In the genomic region with DNA sequence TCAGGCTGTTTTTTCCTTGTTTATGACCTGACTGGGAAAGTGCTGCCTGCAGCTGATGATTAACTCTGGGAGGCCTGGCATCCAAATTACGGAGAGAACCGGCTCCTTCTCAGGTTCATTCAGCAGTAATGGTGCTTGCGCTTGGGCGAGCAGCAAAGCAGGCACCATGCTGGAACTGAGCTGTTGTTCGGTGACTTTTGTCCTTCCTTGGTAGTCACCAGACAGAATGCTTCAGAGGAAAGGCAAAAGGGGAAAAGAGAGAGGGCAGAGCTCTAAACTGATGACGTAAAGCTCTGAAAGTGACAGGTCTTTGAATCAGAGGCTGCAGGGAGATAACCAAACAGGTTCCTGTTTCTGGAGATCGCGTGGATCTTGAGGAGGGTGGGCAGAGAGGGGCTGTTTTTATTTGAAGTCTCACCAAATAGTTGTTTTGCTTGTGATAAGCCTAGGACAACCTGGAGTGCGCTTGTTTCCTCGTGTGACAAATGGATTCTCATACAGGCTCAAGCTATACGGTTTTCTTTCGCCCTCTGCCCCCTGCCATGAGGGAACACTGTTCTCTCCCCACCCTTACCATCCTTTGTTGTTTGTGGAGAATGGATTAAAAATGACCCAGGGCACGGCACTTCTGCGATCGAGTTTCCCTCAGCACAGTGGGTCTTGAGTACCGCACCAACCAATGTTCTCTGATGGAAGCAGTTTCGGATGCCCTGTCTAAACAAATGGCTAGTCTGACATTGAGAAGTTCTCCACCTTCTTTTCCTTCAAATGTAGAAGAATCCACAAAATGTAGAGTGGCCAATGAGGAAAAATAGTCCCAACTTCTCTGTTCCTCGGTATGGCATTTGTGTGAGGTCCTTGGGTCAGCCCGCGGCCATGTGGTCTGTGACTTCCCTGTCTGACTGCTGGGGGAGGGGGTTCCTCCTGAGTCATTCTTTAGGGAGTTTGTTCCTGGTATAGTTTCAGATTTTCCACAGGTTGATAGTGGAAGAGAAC, we compare ENCODE assay signal across 8 cellular contexts. TPM values are rescaled to one million over a fixed set of nuclear protein-coding genes. Genes with fewer than 3 reads are reported as not detected.
DNase-seq lines count a peak whose midpoint lies in the region; ATAC-seq, FAIRE-seq and TF ChIP-seq lines count a peak whose summit lies in the region.

No MANE protein-coding gene starts in this region.

- peak overlapping the region; percentile 80 to 96 (median 88) for H3K27ac Mint-ChIP-seq in CD14-positive monocyte
- peak overlapping the region; percentile 78 for H3K27ac Mint-ChIP-seq in activated T-cell treated with anti-CD3 and anti-CD28 coated beads, Interleukin-2, amount 50 U/mL, for 72 hours
- peak overlapping the region; percentile 93 to 98 for H3K27ac Mint-ChIP-seq in stimulated activated naive CD8-positive, alpha-beta T cell treated with anti-CD3 and anti-CD28 coated beads, Interleukin-15, amount 100 ng/mL, for 72 hours

- peak overlapping the region; percentile 96 for H3K27ac ChIP-seq in layer of hippocampus (ENCODE audit: low read depth, low read length)

- FAIRE-seq in GM19239 (lab: Jason Lieb, UNC) = peak; percentile 91

- no peaks in the 10 kb centered on the region for H3K27me3 Mint-ChIP-seq in CD14-positive monocyte (ENCODE audit: low read depth in 3 of 3)
- H3K27me3 Mint-ChIP-seq in activated T-cell treated with anti-CD3 and anti-CD28 coated beads, Interleukin-2, amount 50 U/mL, for 72 hours (ENCODE audit: low read depth) = no peaks in the 10 kb centered on the region
- no peaks in the 10 kb centered on the region for H3K27me3 Mint-ChIP-seq in stimulated activated naive CD8-positive, alpha-beta T cell treated with anti-CD3 and anti-CD28 coated beads, Interleukin-15, amount 100 ng/mL, for 72 hours

- H3K4me1 Mint-ChIP-seq in CD14-positive monocyte = peaks cover 43% of the 10 kb centered on the region
- peaks cover 30% of the 10 kb centered on the region for H3K4me1 Mint-ChIP-seq in activated T-cell treated with anti-CD3 and anti-CD28 coated beads, Interleukin-2, amount 50 U/mL, for 72 hours (ENCODE audit: low read depth)
- peaks cover 43% of the 10 kb centered on the region for H3K4me1 Mint-ChIP-seq in stimulated activated naive CD8-positive, alpha-beta T cell treated with anti-CD3 and anti-CD28 coated beads, Interleukin-15, amount 100 ng/mL, for 72 hours

- H3K27me3 ChIP-seq in layer of hippocampus (ENCODE audit: control insufficient read depth, insufficient read depth, low read length) = no peaks in the 10 kb centered on the region

- no peaks in the 10 kb centered on the region for H3K36me3 Mint-ChIP-seq in CD14-positive monocyte
- H3K36me3 Mint-ChIP-seq in activated T-cell treated with anti-CD3 and anti-CD28 coated beads, Interleukin-2, amount 50 U/mL, for 72 hours (ENCODE audit: insufficient read depth in 2 of 2) = peaks cover 0 to 2% of the 10 kb centered on the region in 2 donors

- no peak for TF ChIP-seq CTCF in CD14-positive monocyte (IDR thresholded peaks at IDR 0.05)

- ATAC-seq in HG03442 (IDR thresholded peaks at IDR 0.05; ENCODE audit: unreplicated experiment) = peak; percentile 29
- peak; percentile 26 to 47 for ATAC-seq in activated T-cell treated with anti-CD3 and anti-CD28 coated beads, Interleukin-2, amount 50 U/mL, for 72 hours (replicated peaks in 1 of 2)
- ATAC-seq in stimulated activated naive CD8-positive, alpha-beta T cell treated with anti-CD3 and anti-CD28 coated beads, Interleukin-15, amount 100 ng/mL, for 72 hours = no peak

- H3K4me3 Mint-ChIP-seq in CD14-positive monocyte = peak overlapping the region; percentile 81 to 97
- H3K4me3 Mint-ChIP-seq in activated T-cell treated with anti-CD3 and anti-CD28 coated beads, Interleukin-2, amount 50 U/mL, for 72 hours = peak overlapping the region; percentile 90 to 91
- H3K4me3 Mint-ChIP-seq in stimulated activated naive CD8-positive, alpha-beta T cell treated with anti-CD3 and anti-CD28 coated beads, Interleukin-15, amount 100 ng/mL, for 72 hours = peak overlapping the region; percentile 86 to 91

- peaks cover 0 to 3% (median 0%) of the 10 kb centered on the region in 7 donors for H3K9me3 Mint-ChIP-seq in CD14-positive monocyte
- H3K9me3 Mint-ChIP-seq in activated T-cell treated with anti-CD3 and anti-CD28 coated beads, Interleukin-2, amount 50 U/mL, for 72 hours = no peaks in the 10 kb centered on the region
- no peaks in the 10 kb centered on the region for H3K9me3 Mint-ChIP-seq in stimulated activated naive CD8-positive, alpha-beta T cell treated with anti-CD3 and anti-CD28 coated beads, Interleukin-15, amount 100 ng/mL, for 72 hours

- intact Hi-C loops in CD14-positive monocyte (cut with micrococcal nuclease) = loop anchor here (5.0 to 10.0 kb wide), 3 partner anchors 105 to 120 kb away; partner anchors contain the start of gene FAM98A (in 1 of the 2)

- DNase-seq in CD14-positive monocyte (ENCODE audit: low spot score) (peak; percentile 85), GM19239 (ENCODE audit: insufficient read length, low spot score) (no peak), NCI-H1436 (lab: John Stamatoyannopoulos, UW) (no peak), NCI-H1436 treated with DMSO at 0.1 percent for 48 hours (lab: John Stamatoyannopoulos, UW) (no peak)
- DNase-seq in activated T-cell treated with anti-CD3 and anti-CD28 coated beads, Interleukin-2, amount 50 U/mL, for 72 hours = peak; percentile 26 to 32
- DNase-seq in stimulated activated naive CD8-positive, alpha-beta T cell treated with anti-CD3 and anti-CD28 coated beads, Interleukin-15, amount 100 ng/mL, for 72 hours = peak in 1 of 2 donors; percentile 23

RNA-seq across cellular contexts. Expression of gene RASGRP3, which starts 1.3 kb away (rescaled TPM):
- polyA plus RNA-seq in CD14-positive monocyte = under 1 TPM; 0.62 to 0.89 TPM
- 1 to 10 TPM; 3.1 to 3.8 TPM for total RNA-seq in activated T-cell treated with anti-CD3 and anti-CD28 coated beads, Interleukin-2, amount 50 U/mL, for 72 hours

Comparison
In these comparisons a context has a peak if more than half of its experiments do, and no peak if none do; other contexts are left out.
1. DNase-seq: peak in CD14-positive monocyte (single experiment) and activated T-cell treated with anti-CD3 and anti-CD28 coated beads, Interleukin-2, amount 50 U/mL, for 72 hours (2 of 2); none in GM19239 (single experiment), NCI-H1436 (single experiment) and NCI-H1436 treated with DMSO at 0.1 percent for 48 hours (single experiment).
2. Peak in every context shown above with its lines, with median percentiles within 50 percentile points of each other: H3K27ac Mint-ChIP-seq and H3K4me3 Mint-ChIP-seq.